Comparison of ENCODE assay signal across 11 cellular contexts in the genomic region with DNA sequence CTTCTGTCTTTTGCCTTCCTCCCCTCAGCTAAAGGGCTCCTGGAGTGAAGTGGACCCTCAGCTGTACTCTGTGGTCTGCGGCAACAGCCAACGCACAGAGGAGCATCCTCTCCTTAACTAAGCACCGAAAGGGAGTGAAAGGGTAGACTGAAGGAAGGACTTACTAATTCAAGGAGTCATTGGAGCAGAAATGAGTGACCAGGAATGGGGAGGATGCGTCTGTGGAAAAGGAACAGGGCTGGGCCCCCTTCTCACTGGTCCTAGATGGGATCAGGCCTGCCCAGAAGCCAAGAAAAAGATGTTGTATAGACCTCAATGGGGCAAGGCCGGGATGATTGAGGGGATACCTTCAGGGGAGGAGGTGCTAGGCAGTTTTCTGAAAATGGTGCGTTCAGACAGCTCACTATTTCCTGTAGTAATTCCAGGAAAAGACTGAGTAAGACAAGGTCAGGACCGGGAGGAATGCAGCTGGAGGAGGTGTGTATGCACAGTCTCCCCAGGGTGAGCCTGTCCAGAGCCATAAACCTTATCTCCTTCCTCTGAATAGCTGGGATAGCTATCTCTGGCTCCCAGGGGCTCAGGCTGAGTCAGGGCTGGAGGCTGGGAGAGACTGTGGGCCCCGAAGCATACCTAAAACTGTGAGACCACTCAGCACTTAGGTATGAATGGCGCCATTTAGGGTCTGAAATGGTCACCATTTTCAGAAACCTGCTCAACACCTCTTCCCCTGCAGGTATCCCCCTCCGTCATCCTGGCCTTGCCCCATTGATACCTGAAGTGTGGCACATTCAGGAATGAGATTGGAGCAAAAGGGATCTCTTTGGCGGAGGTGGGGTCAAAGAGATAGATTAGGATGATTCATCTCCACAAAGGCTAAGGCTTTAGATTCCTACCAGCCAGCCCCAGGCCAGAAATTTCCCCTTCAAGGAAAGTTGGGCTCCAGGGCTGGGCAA. TPM values are rescaled to one million over a fixed set of nuclear protein-coding genes. Genes with fewer than 3 reads are reported as not detected.
DNase-seq lines count a peak whose midpoint lies in the region; ATAC-seq and TF ChIP-seq lines count a peak whose summit lies in the region.
"Had no signal": no experiment of that assay in that cellular context is flagged by ENCODE, and none has a peak within 500 bp of the region (broad histone marks: within the 10 kb centered on the region; RNA-seq: fewer than 3 reads in every experiment).

No MANE protein-coding gene starts in this region.

- H3K4me1 ChIP-seq in mucosa of descending colon (ENCODE audit: low read depth) = peaks cover 36% of the 10 kb centered on the region

- ATAC-seq in mucosa of descending colon = peak; percentile 63
- ATAC-seq in GM21723 (IDR thresholded peaks at IDR 0.05; ENCODE audit: unreplicated experiment) = no peak
- ATAC-seq in GM18907 (IDR thresholded peaks at IDR 0.05; ENCODE audit: unreplicated experiment) = no peak

- CTCF ChIA-PET in BJ (lab: Yijun Ruan, JAX) = interaction anchor here (3.6 to 7.5 kb wide), 2 partner anchors 40 to 56 kb away, joined by 10 to 37 read pairs; no protein-coding TSS in a partner anchor

- no peaks in the 10 kb centered on the region for H3K27me3 ChIP-seq in BJ (ENCODE audit: control insufficient read depth, insufficient read depth, low read length)

- H3K4me3 ChIP-seq in BJ (ENCODE audit: low read depth, low read length) (no peak overlapping the region), choroid plexus epithelial cell (ENCODE audit: low read depth, low read length) (no peak overlapping the region), mucosa of descending colon (no peak overlapping the region)

- POLR2A ChIA-PET in BJ (lab: Charles Lee) = no interaction called here

- TF ChIP-seq CTCF in BJ (IDR thresholded peaks at IDR 0.05; ENCODE audit: insufficient read depth, low read depth, low read length) (no peak), choroid plexus epithelial cell (conservative IDR thresholded peaks at IDR 0.05; ENCODE audit: low read depth, low read length) (no peak), mucosa of descending colon (IDR thresholded peaks at IDR 0.05) (no peak)

- peak; percentile 51 for DNase-seq in BJ (ENCODE audit: low read depth)
- peak; percentile 77 for DNase-seq in choroid plexus epithelial cell (ENCODE audit: low read depth)
- peak in 2 of 3 donors; percentile 65 to 74 for DNase-seq in mucosa of descending colon
- no peak for DNase-seq in DMS114 treated with DMSO at 0.1 percent for 48 hours (lab: John Stamatoyannopoulos, UW; ENCODE audit: unreplicated experiment)
- DNase-seq in NCI-H2029 treated with DMSO at 0.1 percent for 48 hours (lab: John Stamatoyannopoulos, UW) = no peak
- DNase-seq: activated T-cell treated with anti-CD3 and anti-CD28 coated beads, Interleukin-2, amount 50 U/mL, for 24 hours; stimulated activated naive CD4-positive, alpha-beta T cell treated with Interleukin-2 at 50 U/mL for 16 hours had no signal

- no peak for TF ChIP-seq RAD21 in Ishikawa (IDR thresholded peaks at IDR 0.05; ENCODE audit: low read depth)

- H3K36me3 ChIP-seq in BJ (ENCODE audit: control insufficient read depth, insufficient read depth, low read length) (no peaks in the 10 kb centered on the region), mucosa of descending colon (ENCODE audit: low read depth) (no peaks in the 10 kb centered on the region)

- no peaks in the 10 kb centered on the region for H3K9me3 ChIP-seq in mucosa of descending colon

- intact Hi-C loops in mucosa of descending colon (cut with DNase I, micrococcal nuclease) = no loop called here

- peak; percentile 76; the same call in 1 of the 2 replicates for TF ChIP-seq EP300 in Ishikawa (IDR thresholded peaks at IDR 0.05; ENCODE audit: borderline replicate concordance)

TF ChIP-seq in Ishikawa, 13 proteins besides CTCF, POLR2A, EP300 and RAD21:
- TF ChIP-seq CEBPB (IDR thresholded peaks at IDR 0.05) (no peak), TCF12 (IDR thresholded peaks at IDR 0.05; ENCODE audit: low read depth) (peak; percentile 71; the same call in 1 of the 2 replicates), YY1 (IDR thresholded peaks at IDR 0.05; ENCODE audit: low read depth) (peak; percentile 62; the same call in 1 of the 2 replicates), TAF1 (IDR thresholded peaks at IDR 0.05; ENCODE audit: low read depth) (no peak), TEAD4 (IDR thresholded peaks at IDR 0.05) (peak; percentile 67), FOXM1 (IDR thresholded peaks at IDR 0.05; ENCODE audit: borderline replicate concordance, low read depth) (peak; percentile 52; the same call in 1 of the 2 replicates), CREB1 (IDR thresholded peaks at IDR 0.05; ENCODE audit: low read depth) (no peak), NFIC (IDR thresholded peaks at IDR 0.05) (peak; percentile 41), EGR1 (IDR thresholded peaks at IDR 0.05) (no peak)
- TF ChIP-seq, protein P1, sequence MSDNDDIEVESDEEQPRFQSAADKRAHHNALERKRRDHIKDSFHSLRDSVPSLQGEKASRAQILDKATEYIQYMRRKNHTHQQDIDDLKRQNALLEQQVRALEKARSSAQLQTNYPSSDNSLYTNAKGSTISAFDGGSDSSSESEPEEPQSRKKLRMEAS (IDR thresholded peaks at IDR 0.05) = peak; percentile 32; the same call in 1 of the 2 replicates
TF ChIP-seq in Ishikawa: peak in this region for 6.

RNA-seq across cellular contexts. Expression of gene KRT8, which starts 20.2 kb away (rescaled TPM):
- polyA plus RNA-seq in BJ (2011; rRNA removed) = 31.1 and 41.6 TPM in 2 replicates
- 16.4 and 29.0 TPM in 2 replicates for polyA minus RNA-seq in BJ (2011; rRNA and poly(A)+ RNA removed)
- 1,000 to 10,000 TPM; 1,334 to 4,222 (median 3,664) TPM for total RNA-seq in mucosa of descending colon
- polyA plus RNA-seq: IgD-negative memory B cell had no signal

RNA-seq across cellular contexts. Expression of gene KRT18, which starts 23.9 kb away (rescaled TPM):
- 551 and 763 TPM in 2 replicates for polyA plus RNA-seq in BJ (2011; rRNA removed)
- polyA minus RNA-seq in BJ (2011; rRNA and poly(A)+ RNA removed) = 450 and 481 TPM in 2 replicates
- total RNA-seq in mucosa of descending colon = 1,000 to 10,000 TPM in 1 of 3 donors, 100 to 1,000 TPM in 2; 296 to 1,063 (median 953) TPM

Comparison
In these comparisons a context has a peak if more than half of its experiments do, and no peak if none do; other contexts are left out.
1. DNase-seq: peak in BJ (single experiment), choroid plexus epithelial cell (single experiment) and mucosa of descending colon (2 of 3); none in DMS114 treated with DMSO at 0.1 percent for 48 hours (single experiment) and NCI-H2029 treated with DMSO at 0.1 percent for 48 hours (single experiment).